In the genomic region with DNA sequence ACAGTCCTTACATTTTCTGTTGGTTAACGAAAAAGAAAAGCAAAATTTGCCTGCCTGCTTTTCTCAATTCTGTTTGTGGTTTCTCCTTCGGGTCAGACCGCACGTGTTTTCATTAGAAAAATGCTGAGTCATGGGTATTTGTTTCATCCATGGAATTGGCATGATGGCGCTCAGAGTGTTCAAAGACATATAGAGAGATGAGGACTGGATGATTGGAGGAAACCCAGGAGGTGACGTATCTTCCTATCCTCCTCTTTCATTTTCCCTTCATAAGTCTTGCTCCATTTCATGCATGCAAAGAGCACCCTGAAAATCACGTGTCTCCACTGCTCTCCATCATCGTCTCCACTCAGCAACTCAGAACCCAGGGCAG, we compare ENCODE assay signal across 1 cellular context.
TF ChIP-seq lines count a peak whose summit lies in the region.

No MANE protein-coding gene starts in this region.

TF ChIP-seq in H1, 55 proteins besides CTCF, POLR2A, EP300 and RAD21:
- TF ChIP-seq ZNF274 (IDR thresholded peaks at IDR 0.05; ENCODE audit: borderline replicate concordance, extremely low read depth, low read length) (no peak), MAFK (IDR thresholded peaks at IDR 0.05; ENCODE audit: low read depth, low read length) (peak; percentile 96), BACH1 (IDR thresholded peaks at IDR 0.05; ENCODE audit: low read length) (peak; percentile 91)
